In genomic region chr3:115040673-115041286, GRCh38 we compare ENCODE assay signal across 8 cellular contexts.
DNase-seq lines count a peak whose midpoint lies in the region; ATAC-seq and TF ChIP-seq lines count a peak whose summit lies in the region.

No MANE protein-coding gene starts in this region.

- TF ChIP-seq CTCF in Caco-2 (IDR thresholded peaks at IDR 0.05; ENCODE audit: insufficient read depth in 1 of 2, low read depth in 1 of 2, low read length in 1 of 2, severe bottlenecking in 1 of 2, unreplicated experiment in 1 of 2) (peak; percentile 54 to 61), GM20000 (IDR thresholded peaks at IDR 0.05; ENCODE audit: extremely low read depth, missing control alignments) (peak; percentile 71)

- BruUV-seq in Caco-2 (replicated peaks; lab: Mats Ljungman, UMichigan): no TSS peak

- no peaks in the 10 kb centered on the region for H3K9me3 ChIP-seq in Caco-2

- no peaks in the 10 kb centered on the region for H3K36me3 ChIP-seq in Caco-2 (ENCODE audit: control insufficient read depth, insufficient read depth, low read length)

- no peaks in the 10 kb centered on the region for H3K4me1 ChIP-seq in Caco-2

- H3K27me3 ChIP-seq in Caco-2 (replicated peaks; ENCODE audit: control insufficient read depth, insufficient read depth, low read length): no peaks in the 10 kb centered on the region

- no peaks in the 10 kb centered on the region for H3K36me3 Mint-ChIP-seq in Caco-2 (ENCODE audit: insufficient read depth, unreplicated experiment)
- peaks cover 5% of the 10 kb centered on the region for H3K36me3 Mint-ChIP-seq in activated T-cell treated with anti-CD3 and anti-CD28 coated beads, Interleukin-2, amount 50 U/mL, for 4 hours (ENCODE audit: insufficient read depth)

- intact Hi-C loops in Caco-2 (cut with micrococcal nuclease; ENCODE audit: unreplicated experiment): loop anchor here (1.0 to 2.0 kb wide), 3 partner anchors 52 to 652 kb away; no protein-coding TSS in a partner anchor
- intact Hi-C loops in head of caudate nucleus (cut with DNase I): no loop called here

- peak in 1 of 2 donors; percentile 43 for ATAC-seq in activated T-cell treated with anti-CD3 and anti-CD28 coated beads, Interleukin-2, amount 50 U/mL, for 4 hours
- no peak for ATAC-seq in GM21737 (IDR thresholded peaks at IDR 0.05; ENCODE audit: unreplicated experiment)
- ATAC-seq in GM19035 (IDR thresholded peaks at IDR 0.05; ENCODE audit: unreplicated experiment): no peak

- no peaks in the 10 kb centered on the region for H3K4me1 Mint-ChIP-seq in Caco-2 (ENCODE audit: low read depth, unreplicated experiment)
- peaks cover 3% of the 10 kb centered on the region for H3K4me1 Mint-ChIP-seq in activated T-cell treated with anti-CD3 and anti-CD28 coated beads, Interleukin-2, amount 50 U/mL, for 4 hours (ENCODE audit: low read depth)

- H3K9me3 Mint-ChIP-seq in Caco-2 (ENCODE audit: unreplicated experiment): no peaks in the 10 kb centered on the region
- no peaks in the 10 kb centered on the region for H3K9me3 Mint-ChIP-seq in activated T-cell treated with anti-CD3 and anti-CD28 coated beads, Interleukin-2, amount 50 U/mL, for 4 hours

- CTCF ChIA-PET in Caco-2 (lab: Charles Lee): no interaction called here

- no peaks in the 10 kb centered on the region for H3K27me3 Mint-ChIP-seq in Caco-2 (ENCODE audit: insufficient read depth, unreplicated experiment)
- H3K27me3 Mint-ChIP-seq in activated T-cell treated with anti-CD3 and anti-CD28 coated beads, Interleukin-2, amount 50 U/mL, for 4 hours (ENCODE audit: low read depth): no peaks in the 10 kb centered on the region

- POLR2A ChIA-PET in Caco-2 (lab: Charles Lee): no interaction called here

- DNase-seq in Caco-2 (peak; percentile 23 to 25), GM20000 (ENCODE audit: low spot score) (peak; percentile 7), NCI-H2227 (lab: John Stamatoyannopoulos, UW; ENCODE audit: unreplicated experiment) (peak; percentile 2), head of caudate nucleus (peak in 35 of 42 donors; percentile 2 to 84 (median 45))
- DNase-seq in activated T-cell treated with anti-CD3 and anti-CD28 coated beads, Interleukin-2, amount 50 U/mL, for 4 hours: peak; percentile 26
- peak; percentile 4 to 17 for DNase-seq in stimulated activated CD4-positive, alpha-beta T cell treated with anti-CD3 and anti-CD28 coated beads, Interleukin-12 subunit alpha, Interleukin-12 subunit beta, amount 100 ng/mL, for 24 hours (ENCODE audit: low read depth in 2 of 2)

- H3K4me3 Mint-ChIP-seq in Caco-2 (ENCODE audit: unreplicated experiment): no peak overlapping the region
- no peak overlapping the region for H3K4me3 Mint-ChIP-seq in activated T-cell treated with anti-CD3 and anti-CD28 coated beads, Interleukin-2, amount 50 U/mL, for 4 hours

- H3K4me3 ChIP-seq in Caco-2 (ENCODE audit: low read depth, low read length): no peak overlapping the region

- H3K27ac Mint-ChIP-seq in Caco-2 (ENCODE audit: unreplicated experiment): no peak overlapping the region
